1 cellular context compared by ENCODE assay signal in genomic region chr1:89873250-89873649, GRCh38.
TF ChIP-seq lines count a peak whose summit lies in the region.

No MANE protein-coding gene starts in this region.

TF ChIP-seq in K562, 482 proteins besides CTCF, POLR2A, EP300 and RAD21 (continues in another document):
- peak; percentile 38 for TF ChIP-seq DEAF1 (CRISPR knock-in tag; IDR thresholded peaks at IDR 0.05)
- no peak for TF ChIP-seq RNF2 (IDR thresholded peaks at IDR 0.05)
- TF ChIP-seq DPF2 (IDR thresholded peaks at IDR 0.05): no peak
- TF ChIP-seq, protein P1, sequence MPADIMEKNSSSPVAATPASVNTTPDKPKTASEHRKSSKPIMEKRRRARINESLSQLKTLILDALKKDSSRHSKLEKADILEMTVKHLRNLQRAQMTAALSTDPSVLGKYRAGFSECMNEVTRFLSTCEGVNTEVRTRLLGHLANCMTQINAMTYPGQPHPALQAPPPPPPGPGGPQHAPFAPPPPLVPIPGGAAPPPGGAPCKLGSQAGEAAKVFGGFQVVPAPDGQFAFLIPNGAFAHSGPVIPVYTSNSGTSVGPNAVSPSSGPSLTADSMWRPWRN (IDR thresholded peaks at IDR 0.05; ENCODE audit: low read depth): no peak
- TF ChIP-seq ZNF444 (CRISPR knock-in tag; IDR thresholded peaks at IDR 0.05): no peak
- TF ChIP-seq ZNF609 (CRISPR knock-in tag; IDR thresholded peaks at IDR 0.05; ENCODE audit: borderline replicate concordance): no peak
- no peak for TF ChIP-seq MITF (IDR thresholded peaks at IDR 0.05)
- TF ChIP-seq POLR2H (tag; IDR thresholded peaks at IDR 0.05; ENCODE audit: low read depth): 0 out of 2 replicates have a peak, but pooled peaks have one; percentile 17
- no peak for TF ChIP-seq ZNF217 (CRISPR knock-in tag; IDR thresholded peaks at IDR 0.05)
- no peak for TF ChIP-seq CSDE1 (IDR thresholded peaks at IDR 0.05)
- no peak for TF ChIP-seq GMEB1 (CRISPR knock-in tag; IDR thresholded peaks at IDR 0.05)
- TF ChIP-seq RHOXF2B (CRISPR knock-in tag; conservative IDR thresholded peaks at IDR 0.05): no peak
- no peak for TF ChIP-seq ELF4 (CRISPR knock-in tag; IDR thresholded peaks at IDR 0.05)
- no peak for TF ChIP-seq ZNF143 (CRISPR knock-in tag; IDR thresholded peaks at IDR 0.05)
- TF ChIP-seq, protein P2, sequence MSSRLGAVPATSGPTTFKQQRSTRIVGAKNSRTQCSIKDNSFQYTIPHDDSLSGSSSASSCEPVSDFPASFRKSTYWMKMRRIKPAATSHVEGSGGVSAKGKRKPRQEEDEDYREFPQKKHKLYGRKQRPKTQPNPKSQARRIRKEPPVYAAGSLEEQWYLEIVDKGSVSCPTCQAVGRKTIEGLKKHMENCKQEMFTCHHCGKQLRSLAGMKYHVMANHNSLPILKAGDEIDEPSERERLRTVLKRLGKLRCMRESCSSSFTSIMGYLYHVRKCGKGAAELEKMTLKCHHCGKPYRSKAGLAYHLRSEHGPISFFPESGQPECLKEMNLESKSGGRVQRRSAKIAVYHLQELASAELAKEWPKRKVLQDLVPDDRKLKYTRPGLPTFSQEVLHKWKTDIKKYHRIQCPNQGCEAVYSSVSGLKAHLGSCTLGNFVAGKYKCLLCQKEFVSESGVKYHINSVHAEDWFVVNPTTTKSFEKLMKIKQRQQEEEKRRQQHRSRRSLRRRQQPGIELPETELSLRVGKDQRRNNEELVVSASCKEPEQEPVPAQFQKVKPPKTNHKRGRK (tag; IDR thresholded peaks at IDR 0.05): no peak
- no peak for TF ChIP-seq LCOR (CRISPR knock-in tag; IDR thresholded peaks at IDR 0.05)
- TF ChIP-seq, protein P3, sequence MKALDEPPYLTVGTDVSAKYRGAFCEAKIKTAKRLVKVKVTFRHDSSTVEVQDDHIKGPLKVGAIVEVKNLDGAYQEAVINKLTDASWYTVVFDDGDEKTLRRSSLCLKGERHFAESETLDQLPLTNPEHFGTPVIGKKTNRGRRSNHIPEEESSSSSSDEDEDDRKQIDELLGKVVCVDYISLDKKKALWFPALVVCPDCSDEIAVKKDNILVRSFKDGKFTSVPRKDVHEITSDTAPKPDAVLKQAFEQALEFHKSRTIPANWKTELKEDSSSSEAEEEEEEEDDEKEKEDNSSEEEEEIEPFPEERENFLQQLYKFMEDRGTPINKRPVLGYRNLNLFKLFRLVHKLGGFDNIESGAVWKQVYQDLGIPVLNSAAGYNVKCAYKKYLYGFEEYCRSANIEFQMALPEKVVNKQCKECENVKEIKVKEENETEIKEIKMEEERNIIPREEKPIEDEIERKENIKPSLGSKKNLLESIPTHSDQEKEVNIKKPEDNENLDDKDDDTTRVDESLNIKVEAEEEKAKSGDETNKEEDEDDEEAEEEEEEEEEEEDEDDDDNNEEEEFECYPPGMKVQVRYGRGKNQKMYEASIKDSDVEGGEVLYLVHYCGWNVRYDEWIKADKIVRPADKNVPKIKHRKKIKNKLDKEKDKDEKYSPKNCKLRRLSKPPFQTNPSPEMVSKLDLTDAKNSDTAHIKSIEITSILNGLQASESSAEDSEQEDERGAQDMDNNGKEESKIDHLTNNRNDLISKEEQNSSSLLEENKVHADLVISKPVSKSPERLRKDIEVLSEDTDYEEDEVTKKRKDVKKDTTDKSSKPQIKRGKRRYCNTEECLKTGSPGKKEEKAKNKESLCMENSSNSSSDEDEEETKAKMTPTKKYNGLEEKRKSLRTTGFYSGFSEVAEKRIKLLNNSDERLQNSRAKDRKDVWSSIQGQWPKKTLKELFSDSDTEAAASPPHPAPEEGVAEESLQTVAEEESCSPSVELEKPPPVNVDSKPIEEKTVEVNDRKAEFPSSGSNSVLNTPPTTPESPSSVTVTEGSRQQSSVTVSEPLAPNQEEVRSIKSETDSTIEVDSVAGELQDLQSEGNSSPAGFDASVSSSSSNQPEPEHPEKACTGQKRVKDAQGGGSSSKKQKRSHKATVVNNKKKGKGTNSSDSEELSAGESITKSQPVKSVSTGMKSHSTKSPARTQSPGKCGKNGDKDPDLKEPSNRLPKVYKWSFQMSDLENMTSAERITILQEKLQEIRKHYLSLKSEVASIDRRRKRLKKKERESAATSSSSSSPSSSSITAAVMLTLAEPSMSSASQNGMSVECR (CRISPR knock-in tag; IDR thresholded peaks at IDR 0.05): no peak
- TF ChIP-seq, protein P4, sequence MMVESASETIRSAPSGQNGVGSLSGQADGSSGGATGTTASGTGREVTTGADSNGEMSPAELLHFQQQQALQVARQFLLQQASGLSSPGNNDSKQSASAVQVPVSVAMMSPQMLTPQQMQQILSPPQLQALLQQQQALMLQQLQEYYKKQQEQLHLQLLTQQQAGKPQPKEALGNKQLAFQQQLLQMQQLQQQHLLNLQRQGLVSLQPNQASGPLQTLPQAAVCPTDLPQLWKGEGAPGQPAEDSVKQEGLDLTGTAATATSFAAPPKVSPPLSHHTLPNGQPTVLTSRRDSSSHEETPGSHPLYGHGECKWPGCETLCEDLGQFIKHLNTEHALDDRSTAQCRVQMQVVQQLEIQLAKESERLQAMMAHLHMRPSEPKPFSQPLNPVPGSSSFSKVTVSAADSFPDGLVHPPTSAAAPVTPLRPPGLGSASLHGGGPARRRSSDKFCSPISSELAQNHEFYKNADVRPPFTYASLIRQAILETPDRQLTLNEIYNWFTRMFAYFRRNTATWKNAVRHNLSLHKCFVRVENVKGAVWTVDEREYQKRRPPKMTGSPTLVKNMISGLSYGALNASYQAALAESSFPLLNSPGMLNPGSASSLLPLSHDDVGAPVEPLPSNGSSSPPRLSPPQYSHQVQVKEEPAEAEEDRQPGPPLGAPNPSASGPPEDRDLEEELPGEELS (CRISPR knock-in tag; IDR thresholded peaks at IDR 0.05; ENCODE audit: borderline replicate concordance): no peak
- TF ChIP-seq IRF2 (CRISPR knock-in tag; IDR thresholded peaks at IDR 0.05): no peak
- no peak for TF ChIP-seq ETV5 (CRISPR knock-in tag; IDR thresholded peaks at IDR 0.05; ENCODE audit: low read depth)
- TF ChIP-seq NONO (IDR thresholded peaks at IDR 0.05; ENCODE audit: low read depth in 2 of 2, low read length in 1 of 2): no peak
- no peak for TF ChIP-seq FOS (IDR thresholded peaks at IDR 0.05; ENCODE audit: extremely low read depth, insufficient read length)
- TF ChIP-seq WHSC1 (IDR thresholded peaks at IDR 0.05; ENCODE audit: low read length): no peak
- TF ChIP-seq FOXJ2 (tag; IDR thresholded peaks at IDR 0.05): peak; percentile 6; the same call in 1 of the 2 replicates
- TF ChIP-seq, protein P5, sequence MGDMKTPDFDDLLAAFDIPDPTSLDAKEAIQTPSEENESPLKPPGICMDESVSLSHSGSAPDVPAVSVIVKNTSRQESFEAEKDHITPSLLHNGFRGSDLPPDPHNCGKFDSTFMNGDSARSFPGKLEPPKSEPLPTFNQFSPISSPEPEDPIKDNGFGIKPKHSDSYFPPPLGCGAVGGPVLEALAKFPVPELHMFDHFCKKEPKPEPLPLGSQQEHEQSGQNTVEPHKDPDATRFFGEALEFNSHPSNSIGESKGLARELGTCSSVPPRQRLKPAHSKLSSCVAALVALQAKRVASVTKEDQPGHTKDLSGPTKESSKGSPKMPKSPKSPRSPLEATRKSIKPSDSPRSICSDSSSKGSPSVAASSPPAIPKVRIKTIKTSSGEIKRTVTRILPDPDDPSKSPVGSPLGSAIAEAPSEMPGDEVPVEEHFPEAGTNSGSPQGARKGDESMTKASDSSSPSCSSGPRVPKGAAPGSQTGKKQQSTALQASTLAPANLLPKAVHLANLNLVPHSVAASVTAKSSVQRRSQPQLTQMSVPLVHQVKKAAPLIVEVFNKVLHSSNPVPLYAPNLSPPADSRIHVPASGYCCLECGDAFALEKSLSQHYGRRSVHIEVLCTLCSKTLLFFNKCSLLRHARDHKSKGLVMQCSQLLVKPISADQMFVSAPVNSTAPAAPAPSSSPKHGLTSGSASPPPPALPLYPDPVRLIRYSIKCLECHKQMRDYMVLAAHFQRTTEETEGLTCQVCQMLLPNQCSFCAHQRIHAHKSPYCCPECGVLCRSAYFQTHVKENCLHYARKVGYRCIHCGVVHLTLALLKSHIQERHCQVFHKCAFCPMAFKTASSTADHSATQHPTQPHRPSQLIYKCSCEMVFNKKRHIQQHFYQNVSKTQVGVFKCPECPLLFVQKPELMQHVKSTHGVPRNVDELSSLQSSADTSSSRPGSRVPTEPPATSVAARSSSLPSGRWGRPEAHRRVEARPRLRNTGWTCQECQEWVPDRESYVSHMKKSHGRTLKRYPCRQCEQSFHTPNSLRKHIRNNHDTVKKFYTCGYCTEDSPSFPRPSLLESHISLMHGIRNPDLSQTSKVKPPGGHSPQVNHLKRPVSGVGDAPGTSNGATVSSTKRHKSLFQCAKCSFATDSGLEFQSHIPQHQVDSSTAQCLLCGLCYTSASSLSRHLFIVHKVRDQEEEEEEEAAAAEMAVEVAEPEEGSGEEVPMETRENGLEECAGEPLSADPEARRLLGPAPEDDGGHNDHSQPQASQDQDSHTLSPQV (IDR thresholded peaks at IDR 0.05): no peak
- TF ChIP-seq, protein P6, sequence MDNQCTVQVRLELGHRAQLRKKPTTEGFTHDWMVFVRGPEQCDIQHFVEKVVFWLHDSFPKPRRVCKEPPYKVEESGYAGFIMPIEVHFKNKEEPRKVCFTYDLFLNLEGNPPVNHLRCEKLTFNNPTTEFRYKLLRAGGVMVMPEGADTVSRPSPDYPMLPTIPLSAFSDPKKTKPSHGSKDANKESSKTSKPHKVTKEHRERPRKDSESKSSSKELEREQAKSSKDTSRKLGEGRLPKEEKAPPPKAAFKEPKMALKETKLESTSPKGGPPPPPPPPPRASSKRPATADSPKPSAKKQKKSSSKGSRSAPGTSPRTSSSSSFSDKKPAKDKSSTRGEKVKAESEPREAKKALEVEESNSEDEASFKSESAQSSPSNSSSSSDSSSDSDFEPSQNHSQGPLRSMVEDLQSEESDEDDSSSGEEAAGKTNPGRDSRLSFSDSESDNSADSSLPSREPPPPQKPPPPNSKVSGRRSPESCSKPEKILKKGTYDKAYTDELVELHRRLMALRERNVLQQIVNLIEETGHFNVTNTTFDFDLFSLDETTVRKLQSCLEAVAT (IDR thresholded peaks at IDR 0.05): no peak
- no peak for TF ChIP-seq ATF1 (CRISPR knock-in tag; IDR thresholded peaks at IDR 0.05)
- no peak for TF ChIP-seq ATF1 (tag; IDR thresholded peaks at IDR 0.05)
- no peak for TF ChIP-seq TRIM24 (IDR thresholded peaks at IDR 0.05)
